ENCODE assay signal across 1 cellular context in genomic region chr5:146446861-146447733, GRCh38.
TF ChIP-seq lines count a peak whose summit lies in the region.

TSS of gene TCERG1 (plus strand) at chr5:146447333. CDS start at chr5:146447350, 17 bp downstream.

TF ChIP-seq in K562, 482 proteins besides CTCF, POLR2A, EP300 and RAD21 (continued from another document and continues in another):
- TF ChIP-seq ZHX1 (conservative IDR thresholded peaks at IDR 0.05; ENCODE audit: low read length) (0 out of 2 replicates have a peak, but pooled peaks have one; percentile 75), YBX1 (IDR thresholded peaks at IDR 0.05) (no peak), HDGF (IDR thresholded peaks at IDR 0.05) (no peak), RHOXF2B (CRISPR knock-in tag; conservative IDR thresholded peaks at IDR 0.05) (no peak), HNRNPUL1 (IDR thresholded peaks at IDR 0.05; ENCODE audit: low read length) (no peak), PRDM10 (IDR thresholded peaks at IDR 0.05; ENCODE audit: partially characterized antibody) (no peak), ZNF586 (CRISPR knock-in tag; conservative IDR thresholded peaks at IDR 0.05) (no peak), HMG20B (CRISPR knock-in tag; IDR thresholded peaks at IDR 0.05) (no peak; the same call in 1 of the 2 replicates), EWSR1 (IDR thresholded peaks at IDR 0.05; ENCODE audit: borderline replicate concordance, low read depth, partially characterized antibody) (no peak), THAP7 (CRISPR knock-in tag; IDR thresholded peaks at IDR 0.05) (no peak), TRIM25 (IDR thresholded peaks at IDR 0.05; ENCODE audit: borderline replicate concordance) (no peak), IRF1 (CRISPR knock-in tag; IDR thresholded peaks at IDR 0.05; ENCODE audit: borderline replicate concordance) (no peak), MAFG (tag; conservative IDR thresholded peaks at IDR 0.05) (no peak), BCL6 (CRISPR knock-in tag; IDR thresholded peaks at IDR 0.05) (no peak), CBX3 (IDR thresholded peaks at IDR 0.05; ENCODE audit: borderline replicate concordance in 1 of 2, low read length in 2 of 2) (peak in 1 of 2 experiments; percentile 98; a peak in 2 of 3 replicates), XRCC3 (IDR thresholded peaks at IDR 0.05) (no peak), NFIX (CRISPR knock-in tag; IDR thresholded peaks at IDR 0.05; ENCODE audit: low read depth) (no peak), RBM39 (optimal IDR thresholded peaks at IDR 0.05; ENCODE audit: low read depth, low read length) (no peak), SETDB1 (IDR thresholded peaks at IDR 0.05; ENCODE audit: low read length) (no peak), SMARCC2 (IDR thresholded peaks at IDR 0.05; ENCODE audit: low read depth) (no peak), ASH1L (IDR thresholded peaks at IDR 0.05; ENCODE audit: borderline replicate concordance, low read depth, partially characterized antibody) (peak; percentile 99), POU5F1 (IDR thresholded peaks at IDR 0.05; ENCODE audit: borderline replicate concordance, low read depth, low read length, partially characterized antibody) (no peak), ZNF407 (IDR thresholded peaks at IDR 0.05; ENCODE audit: low read depth) (no peak), ZBTB1 (CRISPR knock-in tag; IDR thresholded peaks at IDR 0.05; ENCODE audit: borderline replicate concordance, low read depth) (peak; percentile 75; the same call in 1 of the 2 replicates), TEAD4 (IDR thresholded peaks at IDR 0.05; ENCODE audit: low read length) (peak; percentile 47; the same call in 1 of the 2 replicates), TEAD4 (CRISPR knock-in tag; IDR thresholded peaks at IDR 0.05; ENCODE audit: borderline replicate concordance) (peak; percentile 94), SMARCB1 (IDR thresholded peaks at IDR 0.05; ENCODE audit: insufficient read length, low read depth) (no peak), NFIC (IDR thresholded peaks at IDR 0.05) (no peak), THRA (IDR thresholded peaks at IDR 0.05) (no peak), PHF20 (IDR thresholded peaks at IDR 0.05; ENCODE audit: partially characterized antibody) (peak; percentile 70), PML (IDR thresholded peaks at IDR 0.05; ENCODE audit: low read length) (no peak)
